ENCODE assay signal across 8 cellular contexts in the genomic region with DNA sequence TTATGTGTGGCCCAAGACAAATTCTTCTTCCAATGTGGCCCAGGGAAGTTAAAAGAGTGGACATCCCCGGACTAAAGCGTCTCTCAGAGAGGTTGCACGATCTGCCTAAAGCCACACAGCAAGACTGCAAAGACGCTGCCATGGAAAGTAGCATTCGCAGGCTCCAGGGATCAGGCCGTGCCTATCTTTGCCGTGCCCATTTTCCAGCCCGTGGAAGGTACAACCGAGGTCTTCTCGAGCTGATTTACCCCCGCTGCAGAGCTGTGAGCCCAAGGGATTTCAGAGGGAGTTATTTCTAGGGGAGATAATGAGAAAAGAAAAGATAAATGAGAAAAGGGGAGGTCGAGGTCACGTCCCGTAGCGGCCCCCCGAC. TPM values are rescaled to one million over a fixed set of nuclear protein-coding genes. Genes with fewer than 3 reads are reported as not detected.
DNase-seq lines count a peak whose midpoint lies in the region; ATAC-seq, FAIRE-seq and TF ChIP-seq lines count a peak whose summit lies in the region.

No MANE protein-coding gene starts in this region.

- no peaks in the 10 kb centered on the region for H3K36me3 ChIP-seq in HUES64 (ENCODE audit: insufficient read depth, low read length)
- H3K36me3 ChIP-seq in muscle layer of colon (ENCODE audit: insufficient read depth, low read length) = no peaks in the 10 kb centered on the region

- no peak for DNase-seq in A549 (ENCODE audit: low read depth in 1 of 2, low spot score in 1 of 2)
- no peak for DNase-seq in cardiac fibroblast (ENCODE audit: low read depth in 2 of 2)
- DNase-seq in stimulated activated CD8-positive, alpha-beta memory T cell treated with anti-CD3 and anti-CD28 coated beads, Interleukin-4, amount 100 ng/mL, for 48 hours = no peak
- no peak for DNase-seq in AG08396 (ENCODE audit: low spot score)
- DNase-seq in islet precursor cell = no peak

- CTCF ChIA-PET in A549 (lab: Yijun Ruan, JAX) = interaction anchor here (0.6 to 8.5 kb wide), 41 partner anchors 9 to 237 kb away, joined by 3 to 127 read pairs (median 6); partner anchors contain the start of genes EPO, MEPCE, POP7 and SPACDR

- H3K4me2 ChIP-seq in A549 = peak overlapping the region; percentile 99

- TF ChIP-seq POLR2A in A549 (IDR thresholded peaks at IDR 0.05; ENCODE audit: low read length) = no peak

- H3K27me3 ChIP-seq in HUES64 (ENCODE audit: insufficient read depth, low read length) (no peaks in the 10 kb centered on the region), muscle layer of colon (ENCODE audit: control insufficient read depth in 1 of 2, insufficient read depth in 2 of 2, low read length in 2 of 2) (no peaks in the 10 kb centered on the region)

- H3K9ac ChIP-seq in HUES64 (ENCODE audit: low read depth, low read length) = peak overlapping the region; percentile 58
- H3K9ac ChIP-seq in muscle layer of colon (ENCODE audit: low read length) = no peak overlapping the region

- no peak for TF ChIP-seq EP300 in A549 (IDR thresholded peaks at IDR 0.05)

- H3K27ac ChIP-seq in A549 (peak overlapping the region; percentile 88 to 94), HUES64 (ENCODE audit: low read depth, low read length) (no peak overlapping the region), muscle layer of colon (ENCODE audit: low read depth, low read length) (no peak overlapping the region)

- POLR2A ChIA-PET in A549 (lab: Yijun Ruan, JAX) = interaction anchor here (1.6 to 1.9 kb wide), 2 partner anchors 63 to 103 kb away, joined by 5 to 6 read pairs; partner anchors contain the start of genes FBXO24 and LRCH4

- FAIRE-seq in A549 (lab: Jason Lieb, UNC) = no peak

- WGBS in A549 (ENCODE audit: missing lambda C conversion rate) = 36% methylated on average over 16 of the region's 16 CpGs
- 48% methylated on average over 16 of the region's 16 CpGs for WGBS in HUES64

- H3K4me3 ChIP-seq in A549 (peak overlapping the region; percentile 73), HUES64 (ENCODE audit: low read length) (peak overlapping the region; percentile 76), cardiac fibroblast (replicated peaks in 1 of 2; ENCODE audit: low read depth in 2 of 2, low read length in 2 of 2) (peak overlapping the region; percentile 53 to 59), muscle layer of colon (ENCODE audit: low read depth in 1 of 2, low read length in 2 of 2) (peak overlapping the region; percentile 10 to 44)

- TF ChIP-seq CTCF in A549 (IDR thresholded peaks at IDR 0.05) = no peak
- no peak for TF ChIP-seq CTCF in cardiac fibroblast (IDR thresholded peaks at IDR 0.05; ENCODE audit: low read depth, low read length)

- H3K4me1 ChIP-seq in A549 (peaks cover 47% of the 10 kb centered on the region), HUES64 (ENCODE audit: insufficient read depth, low read length) (peaks cover 12% of the 10 kb centered on the region; the same call in 1 of the 2 replicates), muscle layer of colon (ENCODE audit: insufficient read depth, low read length) (peaks cover 15% of the 10 kb centered on the region)

- no peak for ATAC-seq in A549
- no peak for ATAC-seq in HG03460 (IDR thresholded peaks at IDR 0.05; ENCODE audit: unreplicated experiment)

- H3K9me3 ChIP-seq in A549 = no peaks in the 10 kb centered on the region
- no peaks in the 10 kb centered on the region for H3K9me3 ChIP-seq in HUES64 (ENCODE audit: insufficient read depth, low read depth, low read length)
- no peaks in the 10 kb centered on the region for H3K9me3 ChIP-seq in muscle layer of colon (ENCODE audit: low read length)

- no peak for TF ChIP-seq RAD21 in A549 (conservative IDR thresholded peaks at IDR 0.05 in 1 of 2, IDR thresholded peaks at IDR 0.05 in 1 of 2)

TF ChIP-seq in A549, 52 proteins besides CTCF, POLR2A, EP300 and RAD21:
- TF ChIP-seq KDM1A (IDR thresholded peaks at IDR 0.05; ENCODE audit: low read depth) = peak; percentile 86
- peak; percentile 65; the same call in 1 of the 2 replicates for TF ChIP-seq CHD4 (IDR thresholded peaks at IDR 0.05; ENCODE audit: borderline replicate concordance)
- TF ChIP-seq ZFP36 (IDR thresholded peaks at IDR 0.05; ENCODE audit: borderline replicate concordance, partially characterized antibody) = peak; percentile 74
- TF ChIP-seq FOXS1 (CRISPR knock-in tag; IDR thresholded peaks at IDR 0.05) = no peak
- TF ChIP-seq, protein P1, sequence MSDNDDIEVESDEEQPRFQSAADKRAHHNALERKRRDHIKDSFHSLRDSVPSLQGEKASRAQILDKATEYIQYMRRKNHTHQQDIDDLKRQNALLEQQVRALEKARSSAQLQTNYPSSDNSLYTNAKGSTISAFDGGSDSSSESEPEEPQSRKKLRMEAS (IDR thresholded peaks at IDR 0.05) = no peak
- no peak for TF ChIP-seq BHLHE40 (IDR thresholded peaks at IDR 0.05; ENCODE audit: low read depth, low read length)

RNA-seq across cellular contexts. Expression of gene NYAP1, which starts 1.0 kb away (rescaled TPM):
- polyA plus RNA-seq in A549 (2011; rRNA removed) (0.32 and 0.47 TPM in 2 replicates), A549 (2017; fragmentation: RNase III; extraction: RNeasy Plus Mini Kit Qiagen cat#74134 plus additional on column Dnase treatment) (1.5 to 3.7 TPM (median 3.1 TPM) in 3 replicates)
- polyA plus RNA-seq in A549 (2012; cell fraction: cytosol; rRNA removed) = 0.70 and 0.96 TPM in 2 replicates
- polyA plus RNA-seq in A549 (2012; cell fraction: nucleus; rRNA removed) = 1.6 and 1.9 TPM in 2 replicates
- polyA minus RNA-seq in A549 (2011; rRNA and poly(A)+ RNA removed) = 0.12 and 0.24 TPM in 2 replicates
- polyA plus RNA-seq in HUES64 (2013, experiment 1 of 2) = 2.1 TPM
- polyA plus RNA-seq in HUES64 (2013, experiment 2 of 2) = 2.8 TPM

RNA-seq across cellular contexts. Expression of gene TSC22D4, which starts 3.7 kb away (rescaled TPM):
- polyA plus RNA-seq in A549 (2011; rRNA removed) (6.2 and 7.9 TPM in 2 replicates), A549 (2017; fragmentation: RNase III; extraction: RNeasy Plus Mini Kit Qiagen cat#74134 plus additional on column Dnase treatment) (20.7 to 28.9 TPM (median 28.3 TPM) in 3 replicates)
- 15.5 and 22.6 TPM in 2 replicates for polyA plus RNA-seq in A549 (2012; cell fraction: cytosol; rRNA removed)
- 26.1 and 31.1 TPM in 2 replicates for polyA plus RNA-seq in A549 (2012; cell fraction: nucleus; rRNA removed)
- 6.5 and 8.2 TPM in 2 replicates for polyA minus RNA-seq in A549 (2011; rRNA and poly(A)+ RNA removed)
- polyA plus RNA-seq in HUES64 (2013, experiment 1 of 2) = 15.6 TPM
- 19.4 TPM for polyA plus RNA-seq in HUES64 (2013, experiment 2 of 2)

RNA-seq across cellular contexts. Expression of gene SPACDR, which starts 18.7 kb away (rescaled TPM):
- polyA plus RNA-seq in A549 (2011; rRNA removed) (0.17 and 0.40 TPM in 2 replicates), A549 (2017; fragmentation: RNase III; extraction: RNeasy Plus Mini Kit Qiagen cat#74134 plus additional on column Dnase treatment) (0.33 to 0.39 TPM (median 0.34 TPM) in 3 replicates)
- 0.49 and 0.54 TPM in 2 replicates for polyA plus RNA-seq in A549 (2012; cell fraction: cytosol; rRNA removed)
- polyA plus RNA-seq in A549 (2012; cell fraction: nucleus; rRNA removed) = 0.62 and 0.92 TPM in 2 replicates
- not detected in 2 replicates for polyA minus RNA-seq in A549 (2011; rRNA and poly(A)+ RNA removed)
- polyA plus RNA-seq in HUES64 (2013, experiment 1 of 2) = not detected
- polyA plus RNA-seq in HUES64 (2013, experiment 2 of 2) = 0.38 TPM

RNA-seq across cellular contexts. Expression of gene PPP1R35, which starts 46.4 kb away (rescaled TPM):
- polyA plus RNA-seq in A549 (2011; rRNA removed) (15.2 and 15.7 TPM in 2 replicates), A549 (2017; fragmentation: RNase III; extraction: RNeasy Plus Mini Kit Qiagen cat#74134 plus additional on column Dnase treatment) (29.9 to 33.0 TPM (median 31.6 TPM) in 3 replicates)
- 66.3 and 69.9 TPM in 2 replicates for polyA plus RNA-seq in A549 (2012; cell fraction: cytosol; rRNA removed)
- 103 and 122 TPM in 2 replicates for polyA plus RNA-seq in A549 (2012; cell fraction: nucleus; rRNA removed)
- polyA minus RNA-seq in A549 (2011; rRNA and poly(A)+ RNA removed) = 9.5 and 10.7 TPM in 2 replicates
- polyA plus RNA-seq in HUES64 (2013, experiment 1 of 2) = 27.4 TPM
- polyA plus RNA-seq in HUES64 (2013, experiment 2 of 2) = 41.0 TPM

RNA-seq across cellular contexts. Expression of gene MEPCE, which starts 53.1 kb away (rescaled TPM):
- 10.0 and 13.1 TPM in 2 replicates for polyA plus RNA-seq in A549 (2011; rRNA removed)
- 19.7 and 25.3 TPM in 2 replicates for polyA plus RNA-seq in A549 (2012; cell fraction: cytosol; rRNA removed)
- 30.0 and 34.0 TPM in 2 replicates for polyA plus RNA-seq in A549 (2012; cell fraction: nucleus; rRNA removed)
- 36.7 to 38.4 TPM (median 38.2 TPM) in 3 replicates for polyA plus RNA-seq in A549 (2017; fragmentation: RNase III; extraction: RNeasy Plus Mini Kit Qiagen cat#74134 plus additional on column Dnase treatment)
- polyA minus RNA-seq in A549 (2011; rRNA and poly(A)+ RNA removed) = 22.3 and 25.4 TPM in 2 replicates
- polyA plus RNA-seq in HUES64 (2013, experiment 1 of 2) = 40.5 TPM
- 36.3 TPM for polyA plus RNA-seq in HUES64 (2013, experiment 2 of 2)

Comparison
In these comparisons a context has a peak if more than half of its experiments do, and no peak if none do; other contexts are left out.
1. H3K27ac ChIP-seq: peak in A549 (2 of 2); none in HUES64 (single experiment) and muscle layer of colon (single experiment).
2. Peak in every context shown above with its lines, with median percentiles within 50 percentile points of each other: H3K4me3 ChIP-seq.